In genomic region chr17:21034350-21035235, GRCh38 we compare ENCODE assay signal across 1 cellular context.
TF ChIP-seq lines count a peak whose summit lies in the region.

No MANE protein-coding gene starts in this region.

TF ChIP-seq in GM12878, 131 proteins besides CTCF, POLR2A, EP300 and RAD21 (continued from another document and continues in another):
- TF ChIP-seq, protein P1, sequence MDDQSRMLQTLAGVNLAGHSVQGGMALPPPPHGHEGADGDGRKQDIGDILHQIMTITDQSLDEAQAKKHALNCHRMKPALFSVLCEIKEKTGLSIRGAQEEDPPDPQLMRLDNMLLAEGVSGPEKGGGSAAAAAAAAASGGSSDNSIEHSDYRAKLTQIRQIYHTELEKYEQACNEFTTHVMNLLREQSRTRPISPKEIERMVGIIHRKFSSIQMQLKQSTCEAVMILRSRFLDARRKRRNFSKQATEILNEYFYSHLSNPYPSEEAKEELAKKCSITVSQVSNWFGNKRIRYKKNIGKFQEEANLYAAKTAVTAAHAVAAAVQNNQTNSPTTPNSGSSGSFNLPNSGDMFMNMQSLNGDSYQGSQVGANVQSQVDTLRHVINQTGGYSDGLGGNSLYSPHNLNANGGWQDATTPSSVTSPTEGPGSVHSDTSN (IDR thresholded peaks at IDR 0.05; ENCODE audit: insufficient replicate concordance, low read depth, low read length) = peak; percentile 39
- TF ChIP-seq POLR2AphosphoS2 (IDR thresholded peaks at IDR 0.05; ENCODE audit: low read depth, low read length) = no peak
- TF ChIP-seq EGR1 (IDR thresholded peaks at IDR 0.05; ENCODE audit: borderline replicate concordance in 1 of 2, low read depth in 2 of 2, low read length in 2 of 2) = 0 out of 3 replicates have a peak, but pooled peaks of 1 of the 2 experiments have one; percentile 2
- peak; percentile 99 for TF ChIP-seq RUNX3 (IDR thresholded peaks at IDR 0.05; ENCODE audit: low read length)
- TF ChIP-seq, protein P2, sequence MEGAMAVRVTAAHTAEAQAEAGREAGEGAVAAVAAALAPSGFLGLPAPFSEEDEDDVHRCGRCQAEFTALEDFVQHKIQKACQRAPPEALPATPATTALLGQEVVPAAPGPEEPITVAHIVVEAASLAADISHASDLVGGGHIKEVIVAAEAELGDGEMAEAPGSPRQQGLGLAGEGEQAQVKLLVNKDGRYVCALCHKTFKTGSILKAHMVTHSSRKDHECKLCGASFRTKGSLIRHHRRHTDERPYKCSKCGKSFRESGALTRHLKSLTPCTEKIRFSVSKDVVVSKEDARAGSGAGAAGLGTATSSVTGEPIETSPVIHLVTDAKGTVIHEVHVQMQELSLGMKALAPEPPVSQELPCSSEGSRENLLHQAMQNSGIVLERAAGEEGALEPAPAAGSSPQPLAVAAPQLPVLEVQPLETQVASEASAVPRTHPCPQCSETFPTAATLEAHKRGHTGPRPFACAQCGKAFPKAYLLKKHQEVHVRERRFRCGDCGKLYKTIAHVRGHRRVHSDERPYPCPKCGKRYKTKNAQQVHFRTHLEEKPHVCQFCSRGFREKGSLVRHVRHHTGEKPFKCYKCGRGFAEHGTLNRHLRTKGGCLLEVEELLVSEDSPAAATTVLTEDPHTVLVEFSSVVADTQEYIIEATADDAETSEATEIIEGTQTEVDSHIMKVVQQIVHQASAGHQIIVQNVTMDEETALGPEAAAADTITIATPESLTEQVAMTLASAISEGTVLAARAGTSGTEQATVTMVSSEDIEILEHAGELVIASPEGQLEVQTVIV (IDR thresholded peaks at IDR 0.05; ENCODE audit: borderline replicate concordance, partially characterized antibody) = no peak
- TF ChIP-seq STAT1 (conservative IDR thresholded peaks at IDR 0.05) = no peak
- TF ChIP-seq, protein P3, sequence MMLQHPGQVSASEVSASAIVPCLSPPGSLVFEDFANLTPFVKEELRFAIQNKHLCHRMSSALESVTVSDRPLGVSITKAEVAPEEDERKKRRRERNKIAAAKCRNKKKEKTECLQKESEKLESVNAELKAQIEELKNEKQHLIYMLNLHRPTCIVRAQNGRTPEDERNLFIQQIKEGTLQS (IDR thresholded peaks at IDR 0.05; ENCODE audit: borderline replicate concordance, extremely low read depth, low read depth, low read length) = no peak
- TF ChIP-seq, protein P4, sequence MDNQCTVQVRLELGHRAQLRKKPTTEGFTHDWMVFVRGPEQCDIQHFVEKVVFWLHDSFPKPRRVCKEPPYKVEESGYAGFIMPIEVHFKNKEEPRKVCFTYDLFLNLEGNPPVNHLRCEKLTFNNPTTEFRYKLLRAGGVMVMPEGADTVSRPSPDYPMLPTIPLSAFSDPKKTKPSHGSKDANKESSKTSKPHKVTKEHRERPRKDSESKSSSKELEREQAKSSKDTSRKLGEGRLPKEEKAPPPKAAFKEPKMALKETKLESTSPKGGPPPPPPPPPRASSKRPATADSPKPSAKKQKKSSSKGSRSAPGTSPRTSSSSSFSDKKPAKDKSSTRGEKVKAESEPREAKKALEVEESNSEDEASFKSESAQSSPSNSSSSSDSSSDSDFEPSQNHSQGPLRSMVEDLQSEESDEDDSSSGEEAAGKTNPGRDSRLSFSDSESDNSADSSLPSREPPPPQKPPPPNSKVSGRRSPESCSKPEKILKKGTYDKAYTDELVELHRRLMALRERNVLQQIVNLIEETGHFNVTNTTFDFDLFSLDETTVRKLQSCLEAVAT (IDR thresholded peaks at IDR 0.05) = peak; percentile 50; the same call in 1 of the 2 replicates
- TF ChIP-seq MTA3 (IDR thresholded peaks at IDR 0.05; ENCODE audit: borderline replicate concordance, low read length) = peak; percentile 77; the same call in 1 of the 2 replicates
- TF ChIP-seq NR2C1 (IDR thresholded peaks at IDR 0.05) = no peak
- no peak for TF ChIP-seq ZBTB11 (CRISPR knock-in tag; IDR thresholded peaks at IDR 0.05)
- TF ChIP-seq PAX5 (IDR thresholded peaks at IDR 0.05; ENCODE audit: borderline replicate concordance, low read depth, low read length) = no peak
- TF ChIP-seq, protein P5, sequence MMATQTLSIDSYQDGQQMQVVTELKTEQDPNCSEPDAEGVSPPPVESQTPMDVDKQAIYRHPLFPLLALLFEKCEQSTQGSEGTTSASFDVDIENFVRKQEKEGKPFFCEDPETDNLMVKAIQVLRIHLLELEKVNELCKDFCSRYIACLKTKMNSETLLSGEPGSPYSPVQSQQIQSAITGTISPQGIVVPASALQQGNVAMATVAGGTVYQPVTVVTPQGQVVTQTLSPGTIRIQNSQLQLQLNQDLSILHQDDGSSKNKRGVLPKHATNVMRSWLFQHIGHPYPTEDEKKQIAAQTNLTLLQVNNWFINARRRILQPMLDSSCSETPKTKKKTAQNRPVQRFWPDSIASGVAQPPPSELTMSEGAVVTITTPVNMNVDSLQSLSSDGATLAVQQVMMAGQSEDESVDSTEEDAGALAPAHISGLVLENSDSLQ (IDR thresholded peaks at IDR 0.05) = peak; percentile 84
- no peak for TF ChIP-seq EZH2 (IDR thresholded peaks at IDR 0.05; ENCODE audit: borderline replicate concordance, control insufficient read depth, low read depth, low read length)
- TF ChIP-seq TCF12 (IDR thresholded peaks at IDR 0.05; ENCODE audit: low read depth, low read length) = no peak
- TF ChIP-seq NFIC (IDR thresholded peaks at IDR 0.05; ENCODE audit: low read depth, low read length) = peak; percentile 66; the same call in 1 of the 2 replicates
- TF ChIP-seq ETV6 (conservative IDR thresholded peaks at IDR 0.05 in 1 of 2, IDR thresholded peaks at IDR 0.05 in 1 of 2; ENCODE audit: borderline replicate concordance in 1 of 2, low read depth in 1 of 2) = peak in 1 of 2 experiments; percentile 95; a peak in 2 of 4 replicates
- no peak for TF ChIP-seq RB1 (IDR thresholded peaks at IDR 0.05; ENCODE audit: borderline replicate concordance)
- peak; percentile 79 for TF ChIP-seq ATF2 (IDR thresholded peaks at IDR 0.05; ENCODE audit: low read length)
- no peak for TF ChIP-seq SRF (IDR thresholded peaks at IDR 0.05; ENCODE audit: low read depth in 2 of 2, low read length in 2 of 2)
- no peak for TF ChIP-seq USF2 (IDR thresholded peaks at IDR 0.05; ENCODE audit: borderline replicate concordance, low read depth, low read length)
- TF ChIP-seq ASH2L (IDR thresholded peaks at IDR 0.05; ENCODE audit: borderline replicate concordance, low read depth) = no peak
- TF ChIP-seq CHD4 (IDR thresholded peaks at IDR 0.05) = no peak
- TF ChIP-seq IRF4 (IDR thresholded peaks at IDR 0.05; ENCODE audit: low read depth, low read length) = 0 out of 2 replicates have a peak, but pooled peaks have one; percentile 24
- no peak for TF ChIP-seq PRDM15 (CRISPR knock-in tag; IDR thresholded peaks at IDR 0.05)
- peak; percentile 74 for TF ChIP-seq ATF7 (IDR thresholded peaks at IDR 0.05; ENCODE audit: low read depth)
- TF ChIP-seq REST (IDR thresholded peaks at IDR 0.05; ENCODE audit: low read depth, low read length) = no peak
- TF ChIP-seq, protein P6, sequence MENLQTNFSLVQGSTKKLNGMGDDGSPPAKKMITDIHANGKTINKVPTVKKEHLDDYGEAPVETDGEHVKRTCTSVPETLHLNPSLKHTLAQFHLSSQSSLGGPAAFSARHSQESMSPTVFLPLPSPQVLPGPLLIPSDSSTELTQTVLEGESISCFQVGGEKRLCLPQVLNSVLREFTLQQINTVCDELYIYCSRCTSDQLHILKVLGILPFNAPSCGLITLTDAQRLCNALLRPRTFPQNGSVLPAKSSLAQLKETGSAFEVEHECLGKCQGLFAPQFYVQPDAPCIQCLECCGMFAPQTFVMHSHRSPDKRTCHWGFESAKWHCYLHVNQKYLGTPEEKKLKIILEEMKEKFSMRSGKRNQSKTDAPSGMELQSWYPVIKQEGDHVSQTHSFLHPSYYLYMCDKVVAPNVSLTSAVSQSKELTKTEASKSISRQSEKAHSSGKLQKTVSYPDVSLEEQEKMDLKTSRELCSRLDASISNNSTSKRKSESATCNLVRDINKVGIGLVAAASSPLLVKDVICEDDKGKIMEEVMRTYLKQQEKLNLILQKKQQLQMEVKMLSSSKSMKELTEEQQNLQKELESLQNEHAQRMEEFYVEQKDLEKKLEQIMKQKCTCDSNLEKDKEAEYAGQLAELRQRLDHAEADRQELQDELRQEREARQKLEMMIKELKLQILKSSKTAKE (IDR thresholded peaks at IDR 0.05; ENCODE audit: low read depth, poor library complexity, severe bottlenecking) = no peak
- no peak for TF ChIP-seq JUND (IDR thresholded peaks at IDR 0.05; ENCODE audit: low read depth, low read length)
- peak; percentile 92 for TF ChIP-seq MEF2B (IDR thresholded peaks at IDR 0.05; ENCODE audit: partially characterized antibody, poor library complexity, severe bottlenecking)
